8 cellular contexts compared by ENCODE assay signal in genomic region chr2:110732422-110733413, GRCh38. TPM values are rescaled to one million over a fixed set of nuclear protein-coding genes. Genes with fewer than 3 reads are reported as not detected.
DNase-seq lines count a peak whose midpoint lies in the region; ATAC-seq, FAIRE-seq and TF ChIP-seq lines count a peak whose summit lies in the region.

Gene ACOXL (plus strand): TSS chr2:110732573. CDS start chr2:110768390, 35,817 bp downstream.

- 4% methylated on average over 94 of the region's 94 CpGs for WGBS in right cardiac atrium
- 2% methylated on average over 66 to 94 of the region's 94 CpGs for WGBS in small intestine, 3 donors

- ATAC-seq in RWPE2 (ENCODE audit: low read depth) (peak; percentile 73), right cardiac atrium (peak in 1 of 2 donors; percentile 34)

- H3K36me3 ChIP-seq in RWPE2 (ENCODE audit: low read depth): no peaks in the 10 kb centered on the region
- H3K36me3 ChIP-seq in small intestine (ENCODE audit: control insufficient read depth in 2 of 2, insufficient read depth in 2 of 2, low read length in 2 of 2): no peaks in the 10 kb centered on the region
- no peaks in the 10 kb centered on the region for H3K36me3 ChIP-seq in MG63

- no peak for FAIRE-seq in small intestine (lab: Jason Lieb, UNC)

- DNase-seq in NCI-H2081 (lab: John Stamatoyannopoulos, UW): peak; percentile 55 to 64
- no peak for DNase-seq in NCI-H2081 treated with DMSO at 0.1 percent for 48 hours (lab: John Stamatoyannopoulos, UW)
- DNase-seq in RWPE2 (ENCODE audit: low spot score): no peak
- no peak for DNase-seq in right cardiac atrium
- DNase-seq in small intestine: peak; percentile 54
- no peak for DNase-seq in superior temporal gyrus (ENCODE audit: extremely low spot score)
- DNase-seq in anterior cingulate cortex (lab: John Stamatoyannopoulos, UW): no peak
- DNase-seq in MG63: no peak

- H3K4me3 ChIP-seq in RWPE2 (ENCODE audit: severe bottlenecking) (peak within 1 kb of the TSS; percentile 17), right cardiac atrium (ENCODE audit: low read length) (peak within 1 kb of the TSS; percentile 8), small intestine (ENCODE audit: low read depth in 1 of 2, low read length in 2 of 2) (peak within 1 kb of the TSS in 1 of 2 donors; percentile 31), MG63 (no peak within 1 kb of the TSS)

- H3K4me1 ChIP-seq in RWPE2 (ENCODE audit: insufficient read depth, poor library complexity, severe bottlenecking) (no peaks in the 10 kb centered on the region), right cardiac atrium (ENCODE audit: control insufficient read depth, insufficient read depth, low read length) (no peaks in the 10 kb centered on the region), small intestine (ENCODE audit: control insufficient read depth in 2 of 2, insufficient read depth in 1 of 2, low read depth in 1 of 2, low read length in 1 of 2) (no peaks in the 10 kb centered on the region)

- intact Hi-C loops in right cardiac atrium (cut with DNase I): no loop called here

- no peak within 1 kb of the TSS for H3K27ac ChIP-seq in RWPE2 (ENCODE audit: poor library complexity, severe bottlenecking)
- no peak within 1 kb of the TSS for H3K27ac ChIP-seq in right cardiac atrium (ENCODE audit: low read length)
- no peak within 1 kb of the TSS for H3K27ac ChIP-seq in small intestine (ENCODE audit: low read depth in 1 of 2, low read length in 1 of 2)

- H3K9me3 ChIP-seq in RWPE2 (ENCODE audit: severe bottlenecking) (no peaks in the 10 kb centered on the region), right cardiac atrium (ENCODE audit: control insufficient read depth, low read length) (no peaks in the 10 kb centered on the region), small intestine (ENCODE audit: control insufficient read depth, low read depth) (no peaks in the 10 kb centered on the region), MG63 (no peaks in the 10 kb centered on the region)

- peaks cover 61% of the 10 kb centered on the region for H3K27me3 ChIP-seq in RWPE2 (ENCODE audit: insufficient read depth, poor library complexity, severe bottlenecking)
- H3K27me3 ChIP-seq in right cardiac atrium (ENCODE audit: control insufficient read depth, insufficient read depth): peaks cover 3% of the 10 kb centered on the region
- peaks cover 0 to 37% of the 10 kb centered on the region in 2 donors for H3K27me3 ChIP-seq in small intestine (ENCODE audit: control insufficient read depth in 2 of 2, insufficient read depth in 2 of 2, low read length in 2 of 2)
- peaks cover 50% of the 10 kb centered on the region for H3K27me3 ChIP-seq in MG63

- no peak for TF ChIP-seq CTCF in RWPE2 (IDR thresholded peaks at IDR 0.05; ENCODE audit: poor library complexity, severe bottlenecking)

RNA-seq across cellular contexts. Expression of gene ACOXL, which starts in this region (rescaled TPM):
- not detected for total RNA-seq in right cardiac atrium
- 0.02 TPM for polyA plus RNA-seq in right cardiac atrium
- under 1 TPM in 1 of 3 donors, not detected in 2; 0.06 TPM for polyA plus RNA-seq in small intestine
- total RNA-seq in MG63 (2014; rRNA removed; shearing (Covaris generic); ENCODE audit: low replicate concordance): not detected in 2 replicates

Comparison
In these comparisons a context has a peak if more than half of its experiments do, and no peak if none do; other contexts are left out.
1. DNase-seq: peak in NCI-H2081 (2 of 2); none in NCI-H2081 treated with DMSO at 0.1 percent for 48 hours (single experiment), RWPE2 (single experiment), right cardiac atrium (0 of 3), superior temporal gyrus (single experiment), anterior cingulate cortex (0 of 58) and MG63 (single experiment).
2. Peak in DNase-seq in small intestine; RNA of the gene not detected or under 1 TPM.